8 cellular contexts compared by ENCODE assay signal in genomic region chr2:173149491-173149890, GRCh38.
DNase-seq lines count a peak whose midpoint lies in the region; ATAC-seq lines count a peak whose summit lies in the region.

No MANE protein-coding gene starts in this region.

- DNase-seq in activated effector memory CD4-positive, alpha-beta T cell treated with anti-CD3 and anti-CD28 coated beads, Interleukin-2, amount 50 U/mL, for 16 hours: peak; percentile 76
- DNase-seq in stimulated activated CD4-positive, alpha-beta T cell treated with anti-CD3 and anti-CD28 coated beads, TNF-alpha, amount 100 ng/mL, for 24 hours (ENCODE audit: low read depth in 3 of 3): peak in 2 of 3 experiments; percentile 13 to 48
- DNase-seq in cerebellum (ENCODE audit: low spot score) (no peak), NCI-H2196 treated with DMSO at 0.1 percent for 48 hours (lab: John Stamatoyannopoulos, UW; ENCODE audit: unreplicated experiment) (no peak), NCI-H1930 (lab: John Stamatoyannopoulos, UW) (no peak)

- ATAC-seq in GM19324 (IDR thresholded peaks at IDR 0.05; ENCODE audit: low FRiP score, unreplicated experiment): peak; percentile 86
- peak; percentile 57 for ATAC-seq in HG03139 (IDR thresholded peaks at IDR 0.05; ENCODE audit: unreplicated experiment)
- ATAC-seq in HG02852 (IDR thresholded peaks at IDR 0.05; ENCODE audit: unreplicated experiment): no peak

Comparison
In these comparisons a context has a peak if more than half of its experiments do, and no peak if none do; other contexts are left out.
1. DNase-seq: peak in activated effector memory CD4-positive, alpha-beta T cell treated with anti-CD3 and anti-CD28 coated beads, Interleukin-2, amount 50 U/mL, for 16 hours (single experiment) and stimulated activated CD4-positive, alpha-beta T cell treated with anti-CD3 and anti-CD28 coated beads, TNF-alpha, amount 100 ng/mL, for 24 hours (2 of 3); none in cerebellum (single experiment), NCI-H2196 treated with DMSO at 0.1 percent for 48 hours (single experiment) and NCI-H1930 (0 of 2).